ENCODE assay signal across 23 cellular contexts in the genomic region with DNA sequence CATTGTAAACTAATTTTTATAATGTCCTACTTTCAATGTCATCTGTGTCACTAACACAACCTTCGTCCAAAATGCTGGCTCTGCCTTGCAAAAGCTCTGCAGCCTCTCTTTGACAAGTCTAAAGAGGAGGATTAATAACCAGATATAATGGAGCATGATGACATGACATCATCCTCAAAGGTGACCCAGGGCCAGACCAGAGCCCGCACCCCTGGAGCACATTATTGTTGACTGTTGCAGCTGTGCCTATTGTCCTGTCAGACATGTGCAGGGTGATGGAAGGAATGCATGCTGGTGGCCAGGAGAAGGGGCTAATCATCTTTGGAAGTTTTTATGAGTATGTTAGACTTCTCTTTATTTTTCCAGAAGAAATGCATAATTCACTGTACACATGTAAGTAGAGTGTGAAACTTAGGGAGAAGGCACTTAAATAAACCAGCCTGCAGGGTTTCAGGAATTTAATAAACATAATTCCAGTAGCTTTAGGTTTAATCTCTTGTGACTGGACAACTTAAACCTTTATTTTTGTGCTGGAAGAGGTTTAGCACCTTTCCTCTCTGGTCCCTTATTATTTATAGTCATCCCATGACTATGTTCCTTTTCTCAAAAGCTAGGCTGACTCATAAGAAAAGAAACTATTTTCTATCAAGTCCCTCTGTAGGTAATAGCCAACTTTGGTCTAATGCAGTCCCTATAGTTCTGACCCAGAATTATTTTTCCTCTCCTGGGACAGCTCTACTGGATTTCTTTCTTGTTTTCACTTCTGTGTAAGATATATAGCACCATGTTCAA.
DNase-seq lines count a peak whose midpoint lies in the region; TF ChIP-seq lines count a peak whose summit lies in the region.
"Had no signal": no experiment of that assay in that cellular context is flagged by ENCODE, and none has a peak within 500 bp of the region (broad histone marks: within the 10 kb centered on the region; RNA-seq: fewer than 3 reads in every experiment).

No MANE protein-coding gene starts in this region.

- intact Hi-C loops in ovary (cut with DNase I): no loop called here

- no peaks in the 10 kb centered on the region for H3K4me1 ChIP-seq in ovary (ENCODE audit: insufficient read depth)

- peaks cover 22% of the 10 kb centered on the region for H3K4me1 Mint-ChIP-seq in brain
- H3K4me1 Mint-ChIP-seq: activated CD4-positive, alpha-beta T cell treated with anti-CD3 and anti-CD28 coated beads for 36 hours; activated naive CD8-positive, alpha-beta T cell treated with anti-CD3 and anti-CD28 coated beads, Interleukin-2, amount 10 ng/mL, durations not matched to agents 7 days and 5 days; B cell; H9; stimulated activated naive CD8-positive, alpha-beta T cell treated with anti-CD3 and anti-CD28 coated beads, Interleukin-15, amount 100 ng/mL, for 72 hours had no signal

- peak; percentile 3 for DNase-seq in Caki2 (ENCODE audit: low read depth)
- DNase-seq in NCI-H146 (lab: John Stamatoyannopoulos, UW): peak; percentile 73
- peak; percentile 39 for DNase-seq in myocyte (ENCODE audit: low read depth)
- DNase-seq in ovary: no peak
- no peak for DNase-seq in AG08396 (ENCODE audit: low spot score)
- no peak for DNase-seq in T-helper 9 cell
- no peak for DNase-seq in RWPE1 (ENCODE audit: low spot score)
- DNase-seq: activated CD4-positive, alpha-beta T cell treated with anti-CD3 and anti-CD28 coated beads for 36 hours; activated CD8-positive, alpha-beta memory T cell treated with anti-CD3 and anti-CD28 coated beads, Interleukin-2, amount 50 U/mL, for 48 hours; activated naive CD8-positive, alpha-beta T cell treated with anti-CD3 and anti-CD28 coated beads, Interleukin-2, amount 10 ng/mL, durations not matched to agents 7 days and 5 days; cerebellar nuclear complex; DMS79 treated with DMSO at 0.1 percent for 48 hours; H9; head of caudate nucleus; islet precursor cell; NCI-H1105 treated with DMSO at 0.1 percent for 48 hours; NCI-H446 treated with DMSO at 0.1 percent for 48 hours; occipital lobe; stimulated activated naive CD8-positive, alpha-beta T cell treated with anti-CD3 and anti-CD28 coated beads, Interleukin-15, amount 100 ng/mL, for 72 hours had no signal

- H3K4me3 ChIP-seq in ovary: no peak overlapping the region
- H3K4me3 ChIP-seq: K562 had no signal

- TF ChIP-seq CTCF in brain (conservative IDR thresholded peaks at IDR 0.05): no peak
- TF ChIP-seq CTCF in ovary (IDR thresholded peaks at IDR 0.05): no peak
- TF ChIP-seq CTCF in RWPE1 (conservative IDR thresholded peaks at IDR 0.05; ENCODE audit: low read depth): no peak

- POLR2A ChIA-PET in RWPE1 (lab: Yijun Ruan, JAX; ENCODE audit: low non-redundant PET): no interaction called here

- H3K27me3 ChIP-seq in ovary: no peaks in the 10 kb centered on the region

- no peaks in the 10 kb centered on the region for H3K9me3 ChIP-seq in ovary

- in situ Hi-C loops in Caki2 (cut with HindIII; ENCODE audit: low pct_unique_long_range_greater_than_20kb, low sequenced_read_pairs): no loop called here

- H3K36me3 ChIP-seq in ovary: no peaks in the 10 kb centered on the region

- WGBS in ovary, 3 donors: 74 to 78% (median 77%) methylated on average over 2 of the region's 2 CpGs

- no peaks in the 10 kb centered on the region for H3K36me3 Mint-ChIP-seq in brain
- H3K36me3 Mint-ChIP-seq: activated naive CD8-positive, alpha-beta T cell treated with anti-CD3 and anti-CD28 coated beads, Interleukin-2, amount 10 ng/mL, durations not matched to agents 7 days and 5 days had no signal

- H3K27ac Mint-ChIP-seq in brain: peak overlapping the region in 3 of 5 experiments; percentile 66 to 89 (median 66)
- H3K27ac Mint-ChIP-seq: activated CD4-positive, alpha-beta T cell treated with anti-CD3 and anti-CD28 coated beads for 36 hours; activated naive CD8-positive, alpha-beta T cell treated with anti-CD3 and anti-CD28 coated beads, Interleukin-2, amount 10 ng/mL, durations not matched to agents 7 days and 5 days; B cell; H9; stimulated activated naive CD8-positive, alpha-beta T cell treated with anti-CD3 and anti-CD28 coated beads, Interleukin-15, amount 100 ng/mL, for 72 hours had no signal

- no peak for TF ChIP-seq EP300 in ovary (IDR thresholded peaks at IDR 0.05)

- peaks cover 2% of the 10 kb centered on the region for H3K27me3 Mint-ChIP-seq in brain
- H3K27me3 Mint-ChIP-seq: activated CD4-positive, alpha-beta T cell treated with anti-CD3 and anti-CD28 coated beads for 36 hours; activated naive CD8-positive, alpha-beta T cell treated with anti-CD3 and anti-CD28 coated beads, Interleukin-2, amount 10 ng/mL, durations not matched to agents 7 days and 5 days; B cell; stimulated activated naive CD8-positive, alpha-beta T cell treated with anti-CD3 and anti-CD28 coated beads, Interleukin-15, amount 100 ng/mL, for 72 hours had no signal

- TF ChIP-seq POLR2A in ovary (IDR thresholded peaks at IDR 0.05): no peak

- H3K27ac ChIP-seq in ovary (no peak overlapping the region), RWPE1 (no peak overlapping the region)
- H3K27ac ChIP-seq: epithelial cell of prostate had no signal

- peaks cover 12 to 31% (median 15%) of the 10 kb centered on the region in 5 experiments for H3K9me3 Mint-ChIP-seq in brain

- CTCF ChIA-PET in RWPE1 (lab: Yijun Ruan, JAX): interaction anchor here (0.6 kb wide), 1 partner anchor 589 kb away, joined by 3 read pairs; a partner anchor contains a TSS

- H3K4me3 Mint-ChIP-seq in brain: peak overlapping the region in 1 of 5 experiments; percentile 57
- H3K4me3 Mint-ChIP-seq: activated CD4-positive, alpha-beta T cell treated with anti-CD3 and anti-CD28 coated beads for 36 hours; activated naive CD8-positive, alpha-beta T cell treated with anti-CD3 and anti-CD28 coated beads, Interleukin-2, amount 10 ng/mL, durations not matched to agents 7 days and 5 days; B cell; H9; stimulated activated naive CD8-positive, alpha-beta T cell treated with anti-CD3 and anti-CD28 coated beads, Interleukin-15, amount 100 ng/mL, for 72 hours had no signal

Comparison
In these comparisons a context has a peak if more than half of its experiments do, and no peak if none do; other contexts are left out.
1. DNase-seq: peak in Caki2 (single experiment), NCI-H146 (single experiment) and myocyte (single experiment); none in ovary (0 of 5), AG08396 (single experiment), T-helper 9 cell (single experiment) and RWPE1 (single experiment).